In the genomic region with DNA sequence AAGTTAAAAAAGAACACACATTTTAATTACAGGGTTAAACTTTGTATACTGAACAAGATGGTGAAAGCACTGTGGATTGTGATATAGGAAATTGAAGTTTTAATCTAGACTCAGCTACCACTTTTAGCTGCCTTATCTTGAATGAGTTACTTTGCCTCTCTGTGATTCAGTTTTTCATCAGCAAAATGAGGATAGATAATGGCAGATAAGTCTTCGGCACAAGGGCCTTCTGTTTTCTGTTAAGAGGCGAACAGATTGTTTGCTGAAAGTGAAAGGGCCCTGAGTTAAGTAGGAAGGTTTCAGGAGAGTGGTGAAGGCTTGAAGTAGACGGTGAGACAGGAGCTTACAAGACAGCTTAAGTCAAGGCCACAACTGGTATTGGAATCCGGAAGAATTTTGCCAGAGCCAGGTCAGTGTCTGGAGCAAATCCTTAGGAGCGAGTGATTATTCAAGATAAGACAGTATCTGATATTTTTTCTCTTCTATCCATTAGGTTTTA, we compare ENCODE assay signal across 3 cellular contexts.
A peak's percentile ranks its signal among the peaks of the same experiment; 100 is the strongest.
TF ChIP-seq lines count a peak whose summit lies in the region.

No MANE protein-coding gene starts in this region.

TF ChIP-seq in A549, 52 proteins besides CTCF, POLR2A, EP300 and RAD21:
- TF ChIP-seq MAZ (IDR thresholded peaks at IDR 0.05; ENCODE audit: borderline replicate concordance, low read depth, low read length) (no peak), HOXB13 (CRISPR knock-in tag; IDR thresholded peaks at IDR 0.05; ENCODE audit: low read depth) (no peak), TP53 (CRISPR knock-in tag; IDR thresholded peaks at IDR 0.05) (no peak), SMC3 (IDR thresholded peaks at IDR 0.05) (no peak), BHLHE40 (IDR thresholded peaks at IDR 0.05; ENCODE audit: low read depth, low read length) (no peak), ZC3H11A (IDR thresholded peaks at IDR 0.05) (no peak), RFX5 (IDR thresholded peaks at IDR 0.05) (no peak)
- TF ChIP-seq, protein P1, sequence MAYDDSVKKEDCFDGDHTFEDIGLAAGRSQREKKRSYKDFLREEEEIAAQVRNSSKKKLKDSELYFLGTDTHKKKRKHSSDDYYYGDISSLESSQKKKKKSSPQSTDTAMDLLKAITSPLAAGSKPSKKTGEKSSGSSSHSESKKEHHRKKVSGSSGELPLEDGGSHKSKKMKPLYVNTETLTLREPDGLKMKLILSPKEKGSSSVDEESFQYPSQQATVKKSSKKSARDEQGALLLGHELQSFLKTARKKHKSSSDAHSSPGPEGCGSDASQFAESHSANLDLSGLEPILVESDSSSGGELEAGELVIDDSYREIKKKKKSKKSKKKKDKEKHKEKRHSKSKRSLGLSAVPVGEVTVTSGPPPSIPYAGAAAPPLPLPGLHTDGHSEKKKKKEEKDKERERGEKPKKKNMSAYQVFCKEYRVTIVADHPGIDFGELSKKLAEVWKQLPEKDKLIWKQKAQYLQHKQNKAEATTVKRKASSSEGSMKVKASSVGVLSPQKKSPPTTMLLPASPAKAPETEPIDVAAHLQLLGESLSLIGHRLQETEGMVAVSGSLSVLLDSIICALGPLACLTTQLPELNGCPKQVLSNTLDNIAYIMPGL (CRISPR knock-in tag; IDR thresholded peaks at IDR 0.05; ENCODE audit: borderline replicate concordance), result no peak
- TF ChIP-seq, protein P2, sequence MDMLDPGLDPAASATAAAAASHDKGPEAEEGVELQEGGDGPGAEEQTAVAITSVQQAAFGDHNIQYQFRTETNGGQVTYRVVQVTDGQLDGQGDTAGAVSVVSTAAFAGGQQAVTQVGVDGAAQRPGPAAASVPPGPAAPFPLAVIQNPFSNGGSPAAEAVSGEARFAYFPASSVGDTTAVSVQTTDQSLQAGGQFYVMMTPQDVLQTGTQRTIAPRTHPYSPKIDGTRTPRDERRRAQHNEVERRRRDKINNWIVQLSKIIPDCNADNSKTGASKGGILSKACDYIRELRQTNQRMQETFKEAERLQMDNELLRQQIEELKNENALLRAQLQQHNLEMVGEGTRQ (IDR thresholded peaks at IDR 0.05), result no peak

TF ChIP-seq in SK-N-SH treated with all-trans-retinoic acid at 6 μM for 48 hours, 23 proteins besides CTCF, POLR2A, EP300 and RAD21 (continues in another document):
- TF ChIP-seq, protein P3, sequence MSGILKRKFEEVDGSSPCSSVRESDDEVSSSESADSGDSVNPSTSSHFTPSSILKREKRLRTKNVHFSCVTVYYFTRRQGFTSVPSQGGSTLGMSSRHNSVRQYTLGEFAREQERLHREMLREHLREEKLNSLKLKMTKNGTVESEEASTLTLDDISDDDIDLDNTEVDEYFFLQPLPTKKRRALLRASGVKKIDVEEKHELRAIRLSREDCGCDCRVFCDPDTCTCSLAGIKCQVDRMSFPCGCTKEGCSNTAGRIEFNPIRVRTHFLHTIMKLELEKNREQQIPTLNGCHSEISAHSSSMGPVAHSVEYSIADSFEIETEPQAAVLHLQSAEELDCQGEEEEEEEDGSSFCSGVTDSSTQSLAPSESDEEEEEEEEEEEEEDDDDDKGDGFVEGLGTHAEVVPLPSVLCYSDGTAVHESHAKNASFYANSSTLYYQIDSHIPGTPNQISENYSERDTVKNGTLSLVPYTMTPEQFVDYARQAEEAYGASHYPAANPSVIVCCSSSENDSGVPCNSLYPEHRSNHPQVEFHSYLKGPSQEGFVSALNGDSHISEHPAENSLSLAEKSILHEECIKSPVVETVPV (CRISPR knock-in tag; IDR thresholded peaks at IDR 0.05), result no peak
- no peak for TF ChIP-seq ZNF70 (CRISPR knock-in tag; IDR thresholded peaks at IDR 0.05)
- TF ChIP-seq ZNF565 (CRISPR knock-in tag; conservative IDR thresholded peaks at IDR 0.05; ENCODE audit: low read depth), result no peak
- no peak for TF ChIP-seq ZC3H10 (CRISPR knock-in tag; IDR thresholded peaks at IDR 0.05)
- 0 out of 2 replicates have a peak, but pooled peaks have one; percentile 56 for TF ChIP-seq SNAI2 (CRISPR knock-in tag; IDR thresholded peaks at IDR 0.05)
- no peak for TF ChIP-seq GLIS3 (CRISPR knock-in tag; IDR thresholded peaks at IDR 0.05)
- no peak for TF ChIP-seq OSR1 (CRISPR knock-in tag; IDR thresholded peaks at IDR 0.05)
- no peak for TF ChIP-seq ZFP3 (CRISPR knock-in tag; IDR thresholded peaks at IDR 0.05)
- no peak for TF ChIP-seq BACH2 (CRISPR knock-in tag; IDR thresholded peaks at IDR 0.05; ENCODE audit: borderline replicate concordance)
- peak; percentile 79 for TF ChIP-seq TCF4 (CRISPR knock-in tag; IDR thresholded peaks at IDR 0.05; ENCODE audit: borderline replicate concordance)
- peak; percentile 79 for TF ChIP-seq ISL1 (CRISPR knock-in tag; IDR thresholded peaks at IDR 0.05)
- TF ChIP-seq, protein P4, sequence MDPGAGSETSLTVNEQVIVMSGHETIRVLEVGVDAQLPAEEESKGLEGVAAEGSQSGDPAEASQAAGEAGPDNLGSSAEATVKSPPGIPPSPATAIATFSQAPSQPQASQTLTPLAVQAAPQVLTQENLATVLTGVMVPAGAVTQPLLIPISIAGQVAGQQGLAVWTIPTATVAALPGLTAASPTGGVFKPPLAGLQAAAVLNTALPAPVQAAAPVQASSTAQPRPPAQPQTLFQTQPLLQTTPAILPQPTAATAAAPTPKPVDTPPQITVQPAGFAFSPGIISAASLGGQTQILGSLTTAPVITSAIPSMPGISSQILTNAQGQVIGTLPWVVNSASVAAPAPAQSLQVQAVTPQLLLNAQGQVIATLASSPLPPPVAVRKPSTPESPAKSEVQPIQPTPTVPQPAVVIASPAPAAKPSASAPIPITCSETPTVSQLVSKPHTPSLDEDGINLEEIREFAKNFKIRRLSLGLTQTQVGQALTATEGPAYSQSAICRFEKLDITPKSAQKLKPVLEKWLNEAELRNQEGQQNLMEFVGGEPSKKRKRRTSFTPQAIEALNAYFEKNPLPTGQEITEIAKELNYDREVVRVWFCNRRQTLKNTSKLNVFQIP (CRISPR knock-in tag; IDR thresholded peaks at IDR 0.05; ENCODE audit: borderline replicate concordance, low read depth), result no peak
- no peak for TF ChIP-seq TOX (CRISPR knock-in tag; IDR thresholded peaks at IDR 0.05; ENCODE audit: borderline replicate concordance)
- no peak for TF ChIP-seq ESRRG (CRISPR knock-in tag; IDR thresholded peaks at IDR 0.05)
- TF ChIP-seq, protein P5, sequence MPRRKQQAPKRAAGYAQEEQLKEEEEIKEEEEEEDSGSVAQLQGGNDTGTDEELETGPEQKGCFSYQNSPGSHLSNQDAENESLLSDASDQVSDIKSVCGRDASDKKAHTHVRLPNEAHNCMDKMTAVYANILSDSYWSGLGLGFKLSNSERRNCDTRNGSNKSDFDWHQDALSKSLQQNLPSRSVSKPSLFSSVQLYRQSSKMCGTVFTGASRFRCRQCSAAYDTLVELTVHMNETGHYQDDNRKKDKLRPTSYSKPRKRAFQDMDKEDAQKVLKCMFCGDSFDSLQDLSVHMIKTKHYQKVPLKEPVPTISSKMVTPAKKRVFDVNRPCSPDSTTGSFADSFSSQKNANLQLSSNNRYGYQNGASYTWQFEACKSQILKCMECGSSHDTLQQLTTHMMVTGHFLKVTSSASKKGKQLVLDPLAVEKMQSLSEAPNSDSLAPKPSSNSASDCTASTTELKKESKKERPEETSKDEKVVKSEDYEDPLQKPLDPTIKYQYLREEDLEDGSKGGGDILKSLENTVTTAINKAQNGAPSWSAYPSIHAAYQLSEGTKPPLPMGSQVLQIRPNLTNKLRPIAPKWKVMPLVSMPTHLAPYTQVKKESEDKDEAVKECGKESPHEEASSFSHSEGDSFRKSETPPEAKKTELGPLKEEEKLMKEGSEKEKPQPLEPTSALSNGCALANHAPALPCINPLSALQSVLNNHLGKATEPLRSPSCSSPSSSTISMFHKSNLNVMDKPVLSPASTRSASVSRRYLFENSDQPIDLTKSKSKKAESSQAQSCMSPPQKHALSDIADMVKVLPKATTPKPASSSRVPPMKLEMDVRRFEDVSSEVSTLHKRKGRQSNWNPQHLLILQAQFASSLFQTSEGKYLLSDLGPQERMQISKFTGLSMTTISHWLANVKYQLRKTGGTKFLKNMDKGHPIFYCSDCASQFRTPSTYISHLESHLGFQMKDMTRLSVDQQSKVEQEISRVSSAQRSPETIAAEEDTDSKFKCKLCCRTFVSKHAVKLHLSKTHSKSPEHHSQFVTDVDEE (CRISPR knock-in tag; IDR thresholded peaks at IDR 0.05), result peak; percentile 57; the same call in 1 of the 2 replicates
- TF ChIP-seq, protein P6, sequence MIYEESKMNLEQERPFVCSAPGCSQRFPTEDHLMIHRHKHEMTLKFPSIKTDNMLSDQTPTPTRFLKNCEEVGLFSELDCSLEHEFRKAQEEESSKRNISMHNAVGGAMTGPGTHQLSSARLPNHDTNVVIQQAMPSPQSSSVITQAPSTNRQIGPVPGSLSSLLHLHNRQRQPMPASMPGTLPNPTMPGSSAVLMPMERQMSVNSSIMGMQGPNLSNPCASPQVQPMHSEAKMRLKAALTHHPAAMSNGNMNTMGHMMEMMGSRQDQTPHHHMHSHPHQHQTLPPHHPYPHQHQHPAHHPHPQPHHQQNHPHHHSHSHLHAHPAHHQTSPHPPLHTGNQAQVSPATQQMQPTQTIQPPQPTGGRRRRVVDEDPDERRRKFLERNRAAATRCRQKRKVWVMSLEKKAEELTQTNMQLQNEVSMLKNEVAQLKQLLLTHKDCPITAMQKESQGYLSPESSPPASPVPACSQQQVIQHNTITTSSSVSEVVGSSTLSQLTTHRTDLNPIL (CRISPR knock-in tag; IDR thresholded peaks at IDR 0.05; ENCODE audit: low read depth), result no peak

TF ChIP-seq in GM12878, 131 proteins besides CTCF, POLR2A, EP300 and RAD21:
- TF ChIP-seq RFX5 (IDR thresholded peaks at IDR 0.05; ENCODE audit: low read depth, low read length) (no peak), JUND (IDR thresholded peaks at IDR 0.05; ENCODE audit: low read depth, low read length) (no peak), PAX5 (IDR thresholded peaks at IDR 0.05; ENCODE audit: borderline replicate concordance, low read depth, low read length) (no peak), CEBPB (IDR thresholded peaks at IDR 0.05; ENCODE audit: borderline replicate concordance in 1 of 2, low read depth in 2 of 2, low read length in 2 of 2) (no peak), TCF7 (IDR thresholded peaks at IDR 0.05; ENCODE audit: borderline replicate concordance) (no peak), KDM1A (IDR thresholded peaks at IDR 0.05; ENCODE audit: borderline replicate concordance) (no peak), MYB (IDR thresholded peaks at IDR 0.05; ENCODE audit: borderline replicate concordance, low read depth, low read length) (no peak), IKZF2 (IDR thresholded peaks at IDR 0.05) (no peak), CBFB (IDR thresholded peaks at IDR 0.05; ENCODE audit: low read depth) (no peak), EGR1 (IDR thresholded peaks at IDR 0.05; ENCODE audit: borderline replicate concordance in 1 of 2, low read depth in 2 of 2, low read length in 2 of 2) (no peak), LARP7 (IDR thresholded peaks at IDR 0.05) (no peak)
- TF ChIP-seq, protein P2 (IDR thresholded peaks at IDR 0.05; ENCODE audit: borderline replicate concordance, low read depth, low read length), result no peak
- TF ChIP-seq, protein P7, sequence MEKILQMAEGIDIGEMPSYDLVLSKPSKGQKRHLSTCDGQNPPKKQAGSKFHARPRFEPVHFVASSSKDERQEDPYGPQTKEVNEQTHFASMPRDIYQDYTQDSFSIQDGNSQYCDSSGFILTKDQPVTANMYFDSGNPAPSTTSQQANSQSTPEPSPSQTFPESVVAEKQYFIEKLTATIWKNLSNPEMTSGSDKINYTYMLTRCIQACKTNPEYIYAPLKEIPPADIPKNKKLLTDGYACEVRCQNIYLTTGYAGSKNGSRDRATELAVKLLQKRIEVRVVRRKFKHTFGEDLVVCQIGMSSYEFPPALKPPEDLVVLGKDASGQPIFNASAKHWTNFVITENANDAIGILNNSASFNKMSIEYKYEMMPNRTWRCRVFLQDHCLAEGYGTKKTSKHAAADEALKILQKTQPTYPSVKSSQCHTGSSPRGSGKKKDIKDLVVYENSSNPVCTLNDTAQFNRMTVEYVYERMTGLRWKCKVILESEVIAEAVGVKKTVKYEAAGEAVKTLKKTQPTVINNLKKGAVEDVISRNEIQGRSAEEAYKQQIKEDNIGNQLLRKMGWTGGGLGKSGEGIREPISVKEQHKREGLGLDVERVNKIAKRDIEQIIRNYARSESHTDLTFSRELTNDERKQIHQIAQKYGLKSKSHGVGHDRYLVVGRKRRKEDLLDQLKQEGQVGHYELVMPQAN (conservative IDR thresholded peaks at IDR 0.05), result no peak
- TF ChIP-seq, protein P8, sequence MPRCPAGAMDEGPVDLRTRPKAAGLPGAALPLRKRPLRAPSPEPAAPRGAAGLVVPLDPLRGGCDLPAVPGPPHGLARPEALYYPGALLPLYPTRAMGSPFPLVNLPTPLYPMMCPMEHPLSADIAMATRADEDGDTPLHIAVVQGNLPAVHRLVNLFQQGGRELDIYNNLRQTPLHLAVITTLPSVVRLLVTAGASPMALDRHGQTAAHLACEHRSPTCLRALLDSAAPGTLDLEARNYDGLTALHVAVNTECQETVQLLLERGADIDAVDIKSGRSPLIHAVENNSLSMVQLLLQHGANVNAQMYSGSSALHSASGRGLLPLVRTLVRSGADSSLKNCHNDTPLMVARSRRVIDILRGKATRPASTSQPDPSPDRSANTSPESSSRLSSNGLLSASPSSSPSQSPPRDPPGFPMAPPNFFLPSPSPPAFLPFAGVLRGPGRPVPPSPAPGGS (IDR thresholded peaks at IDR 0.05; ENCODE audit: borderline replicate concordance, insufficient read depth, low read depth, low read length, poor library complexity, severe bottlenecking), result no peak
